In genomic region chr1:244445320-244446181, GRCh38 we compare ENCODE assay signal across 9 cellular contexts. TPM values are rescaled to one million over a fixed set of nuclear protein-coding genes. Genes with fewer than 3 reads are reported as not detected.
DNase-seq lines count a peak whose midpoint lies in the region; ATAC-seq, FAIRE-seq and TF ChIP-seq lines count a peak whose summit lies in the region.
"Had no signal": no experiment of that assay in that cellular context is flagged by ENCODE, and none has a peak within 500 bp of the region (broad histone marks: within the 10 kb centered on the region; RNA-seq: fewer than 3 reads in every experiment).

No MANE protein-coding gene starts in this region.

- H3K36me3 ChIP-seq in mucosa of descending colon (ENCODE audit: low read depth): no peaks in the 10 kb centered on the region

- peak overlapping the region; percentile 12 for H3K27ac Mint-ChIP-seq in stimulated activated naive CD8-positive, alpha-beta T cell treated with anti-CD3 and anti-CD28 coated beads, Interleukin-15, Interleukin-2, amounts not matched to agents 100 ng/mL and 50 ng/mL, for 24 hours
- H3K27ac Mint-ChIP-seq in stimulated activated naive CD8-positive, alpha-beta T cell treated with anti-CD3 and anti-CD28 coated beads, Interleukin-15, amount 100 ng/mL, for 72 hours: peak overlapping the region in 1 of 2 donors; percentile 62

- H3K9me3 Mint-ChIP-seq in stimulated activated naive CD8-positive, alpha-beta T cell treated with anti-CD3 and anti-CD28 coated beads, Interleukin-15, Interleukin-2, amounts not matched to agents 100 ng/mL and 50 ng/mL, for 24 hours: no peaks in the 10 kb centered on the region
- no peaks in the 10 kb centered on the region for H3K9me3 Mint-ChIP-seq in stimulated activated naive CD8-positive, alpha-beta T cell treated with anti-CD3 and anti-CD28 coated beads, Interleukin-15, amount 100 ng/mL, for 72 hours

- no peaks in the 10 kb centered on the region for H3K9me3 ChIP-seq in mucosa of descending colon

- H3K27ac ChIP-seq in caudate nucleus (ENCODE audit: low read depth, low read length): peak overlapping the region; percentile 78

- no peak for TF ChIP-seq POLR2A in GM12891 (IDR thresholded peaks at IDR 0.05; ENCODE audit: low read depth, low read length)

- ATAC-seq in stimulated activated naive CD8-positive, alpha-beta T cell treated with anti-CD3 and anti-CD28 coated beads, Interleukin-15, amount 100 ng/mL, for 72 hours: no peak
- peak; percentile 27 for ATAC-seq in mucosa of descending colon
- ATAC-seq in GM21529 (IDR thresholded peaks at IDR 0.05; ENCODE audit: unreplicated experiment): no peak
- no peak for ATAC-seq in HG02571 (IDR thresholded peaks at IDR 0.05; ENCODE audit: unreplicated experiment)

- DNase-seq in stimulated activated naive CD8-positive, alpha-beta T cell treated with anti-CD3 and anti-CD28 coated beads, Interleukin-15, amount 100 ng/mL, for 72 hours: no peak
- DNase-seq in caudate nucleus (lab: John Stamatoyannopoulos, UW): peak in 2 of 61 donors; percentile 17 to 19
- DNase-seq in mucosa of descending colon: no peak
- no peak for DNase-seq in GM12891 (ENCODE audit: insufficient read length, low spot score)
- no peak for DNase-seq in hepatic stellate cell (ENCODE audit: low spot score)

- H3K4me3 ChIP-seq in mucosa of descending colon: no peak overlapping the region

- H3K4me3 Mint-ChIP-seq in stimulated activated naive CD8-positive, alpha-beta T cell treated with anti-CD3 and anti-CD28 coated beads, Interleukin-15, Interleukin-2, amounts not matched to agents 100 ng/mL and 50 ng/mL, for 24 hours: no peak overlapping the region
- H3K4me3 Mint-ChIP-seq in stimulated activated naive CD8-positive, alpha-beta T cell treated with anti-CD3 and anti-CD28 coated beads, Interleukin-15, amount 100 ng/mL, for 72 hours: peak overlapping the region in 1 of 2 donors; percentile 51

- no peak for TF ChIP-seq CTCF in mucosa of descending colon (IDR thresholded peaks at IDR 0.05)

- H3K4me1 Mint-ChIP-seq in stimulated activated naive CD8-positive, alpha-beta T cell treated with anti-CD3 and anti-CD28 coated beads, Interleukin-15, Interleukin-2, amounts not matched to agents 100 ng/mL and 50 ng/mL, for 24 hours (ENCODE audit: low read depth): peaks cover 70% of the 10 kb centered on the region
- peaks cover 53% of the 10 kb centered on the region for H3K4me1 Mint-ChIP-seq in stimulated activated naive CD8-positive, alpha-beta T cell treated with anti-CD3 and anti-CD28 coated beads, Interleukin-15, amount 100 ng/mL, for 72 hours

- intact Hi-C loops in mucosa of descending colon (cut with DNase I, micrococcal nuclease): no loop called here

- FAIRE-seq in GM12891 (lab: Jason Lieb, UNC): no peak

- H3K36me3 Mint-ChIP-seq in stimulated activated naive CD8-positive, alpha-beta T cell treated with anti-CD3 and anti-CD28 coated beads, Interleukin-15, Interleukin-2, amounts not matched to agents 100 ng/mL and 50 ng/mL, for 24 hours (ENCODE audit: low read depth): peaks cover 68% of the 10 kb centered on the region

- no peaks in the 10 kb centered on the region for H3K27me3 Mint-ChIP-seq in stimulated activated naive CD8-positive, alpha-beta T cell treated with anti-CD3 and anti-CD28 coated beads, Interleukin-15, Interleukin-2, amounts not matched to agents 100 ng/mL and 50 ng/mL, for 24 hours
- no peaks in the 10 kb centered on the region for H3K27me3 Mint-ChIP-seq in stimulated activated naive CD8-positive, alpha-beta T cell treated with anti-CD3 and anti-CD28 coated beads, Interleukin-15, amount 100 ng/mL, for 72 hours
- H3K27me3 Mint-ChIP-seq: progenitor cell of endocrine pancreas had no signal

- H3K4me1 ChIP-seq in mucosa of descending colon (ENCODE audit: low read depth): peaks cover 17% of the 10 kb centered on the region

TF ChIP-seq in GM12891, 5 proteins besides CTCF, POLR2A, EP300 and RAD21:
- TF ChIP-seq PAX5 (IDR thresholded peaks at IDR 0.05; ENCODE audit: insufficient read depth, low read length, severe bottlenecking): no peak
- TF ChIP-seq POU2F2 (IDR thresholded peaks at IDR 0.05; ENCODE audit: low read depth, low read length): no peak
- TF ChIP-seq TAF1 (IDR thresholded peaks at IDR 0.05; ENCODE audit: low read depth, low read length): no peak
- TF ChIP-seq SPI1 (IDR thresholded peaks at IDR 0.05; ENCODE audit: low read depth, low read length): no peak
- TF ChIP-seq POLR2AphosphoS5 (IDR thresholded peaks at IDR 0.05; ENCODE audit: low read depth, low read length): no peak

RNA-seq across cellular contexts. Expression of gene ADSS2, which starts 6.2 kb away (rescaled TPM):
- 10 to 100 TPM; 38.6 to 49.0 (median 42.4) TPM for total RNA-seq in mucosa of descending colon
- 22.6 TPM for polyA plus RNA-seq in GM12891 (2012; ENCODE audit: low read depth, missing spikeins)

RNA-seq across cellular contexts. Expression of gene CATSPERE, which starts 15.5 kb away (rescaled TPM):
- 1 to 10 TPM in 1 of 3 donors, under 1 TPM in 2; 0.73 to 1.3 (median 0.93) TPM for total RNA-seq in mucosa of descending colon
- polyA plus RNA-seq in GM12891 (2012; ENCODE audit: low read depth, missing spikeins): 0.18 TPM
